Comparison of ENCODE assay signal across 20 cellular contexts in the genomic region with DNA sequence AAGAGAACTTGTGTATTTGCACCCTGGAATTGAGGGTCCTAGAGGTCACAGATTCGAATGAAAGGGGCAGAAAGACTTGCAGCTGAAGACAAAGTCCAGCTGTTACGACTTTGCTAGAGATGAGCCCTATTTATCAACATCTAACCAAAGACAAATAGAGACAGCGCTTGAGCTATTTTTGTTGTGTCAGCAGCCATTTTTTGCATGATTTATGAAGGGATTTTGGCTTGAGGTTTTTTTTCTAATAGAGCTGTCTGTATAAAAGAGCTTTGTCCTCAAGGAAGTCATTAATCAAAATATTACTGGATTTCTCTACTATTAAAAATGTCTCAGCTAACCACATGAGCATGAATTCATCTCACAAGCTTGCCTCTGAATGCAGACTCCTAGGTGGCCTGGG. TPM values are rescaled to one million over a fixed set of nuclear protein-coding genes. Genes with fewer than 3 reads are reported as not detected.
A peak's percentile ranks its signal among the peaks of the same experiment; 100 is the strongest.
DNase-seq lines count a peak whose midpoint lies in the region; ATAC-seq, FAIRE-seq and TF ChIP-seq lines count a peak whose summit lies in the region.
"Had no signal": no experiment of that assay in that cellular context is flagged by ENCODE, and none has a peak within 500 bp of the region (broad histone marks: within the 10 kb centered on the region; RNA-seq: fewer than 3 reads in every experiment).

No MANE protein-coding gene starts in this region.

- POLR2A ChIA-PET in K562 (lab: Yijun Ruan, JAX): no interaction called here

- H3K4me1 ChIP-seq in K562 (replicated peaks in 1 of 2; ENCODE audit: control insufficient read depth in 2 of 2, insufficient read depth in 2 of 2, low read length in 2 of 2) (peaks cover 0 to 10% of the 10 kb centered on the region in 2 experiments; a peak in 3 of 5 replicates), colonic mucosa (no peaks in the 10 kb centered on the region)

- H3K4me3 ChIP-seq in K562: no peak overlapping the region
- H3K4me3 ChIP-seq in colonic mucosa: no peak overlapping the region
- H3K4me3 ChIP-seq: esophagus muscularis mucosa, mucosa of descending colon, upper lobe of left lung had no signal

- no peak overlapping the region for H3K4me3 Mint-ChIP-seq in nephron
- H3K4me3 Mint-ChIP-seq: activated CD4-positive, alpha-beta T cell treated with anti-CD3 and anti-CD28 coated beads, Interleukin-2, amount 10 ng/mL, durations not matched to agents 7 days and 5 days; B cell; central memory CD8-positive, alpha-beta T cell had no signal

- no peaks in the 10 kb centered on the region for H3K9me3 ChIP-seq in K562 (replicated peaks; ENCODE audit: control insufficient read depth, insufficient read depth, low read depth, low read length)
- H3K9me3 ChIP-seq in colonic mucosa: no peaks in the 10 kb centered on the region
- H3K9me3 ChIP-seq: esophagus muscularis mucosa, mucosa of descending colon, upper lobe of left lung had no signal

- TF ChIP-seq CTCF in K562 (IDR thresholded peaks at IDR 0.05 in 2 of 3, conservative IDR thresholded peaks at IDR 0.05 in 1 of 3; ENCODE audit: insufficient read depth in 2 of 3, low read depth in 1 of 3, low read length in 3 of 3) (no peak), nephron (IDR thresholded peaks at IDR 0.05; ENCODE audit: unreplicated experiment in 3 of 3) (no peak), colonic mucosa (IDR thresholded peaks at IDR 0.05) (no peak)

- ATAC-seq in K562: no peak
- ATAC-seq: left ventricle myocardium superior had no signal

- CTCF ChIA-PET in K562 (lab: Yijun Ruan, JAX; ENCODE audit: low intra/inter-chr PET ratio): no interaction called here

- no peak overlapping the region for H2AFZ ChIP-seq in K562 (ENCODE audit: low read depth, low read length)

- TF ChIP-seq POLR2A in K562 (conservative IDR thresholded peaks at IDR 0.05): no peak

- WGBS in K562 (ENCODE audit: insufficient coverage, low coverage, missing lambda C conversion rate): 27% methylated on average over 3 of the region's 3 CpGs

- no TSS peak for BruUV-seq in K562 (replicated peaks; lab: Mats Ljungman, UMichigan)

- H3K9ac ChIP-seq in K562 (ENCODE audit: insufficient read depth in 1 of 2, low read depth in 2 of 2, low read length in 2 of 2) (no peak overlapping the region), colonic mucosa (ENCODE audit: low read depth in 2 of 2, low read length in 2 of 2) (no peak overlapping the region)

- H3K27ac ChIP-seq in K562 (ENCODE audit: extremely low read depth, low read depth, low read length) (no peak overlapping the region), colonic mucosa (no peak overlapping the region)
- H3K27ac ChIP-seq: esophagus muscularis mucosa, upper lobe of left lung had no signal

- no peaks in the 10 kb centered on the region for H4K20me1 ChIP-seq in K562 (replicated peaks; ENCODE audit: control insufficient read depth, insufficient read depth, low read length)

- H3K36me3 ChIP-seq in K562 (ENCODE audit: control insufficient read depth, insufficient read depth, low read length) (no peaks in the 10 kb centered on the region; the same call in 2 of the 3 replicates), colonic mucosa (no peaks in the 10 kb centered on the region)
- H3K36me3 ChIP-seq: esophagus muscularis mucosa, upper lobe of left lung had no signal

- TF ChIP-seq EP300 in K562 (IDR thresholded peaks at IDR 0.05; ENCODE audit: low read length): no peak

- in situ Hi-C loops in SK-MEL-5 (cut with HindIII; ENCODE audit: low pct_unique_long_range_greater_than_20kb, low sequenced_read_pairs): no loop called here
- in situ Hi-C loops in K562 (cut with MboI): no loop called here

- intact Hi-C loops in K562 (cut with micrococcal nuclease) (no loop called here), colonic mucosa (cut with DNase I) (no loop called here)

- H3K79me2 ChIP-seq in K562 (ENCODE audit: control insufficient read depth, insufficient read depth, low read length): no peaks in the 10 kb centered on the region

- peak; percentile 38 for DNase-seq in COLO829 (ENCODE audit: low spot score)
- peak; percentile 43 for DNase-seq in SK-MEL-5 (ENCODE audit: low read depth, low spot score)
- no peak for DNase-seq in K562 (ENCODE audit: extremely low read depth in 1 of 4, low spot score in 3 of 4)
- DNase-seq in OCI-M2 (lab: John Stamatoyannopoulos, UW; ENCODE audit: unreplicated experiment): no peak
- no peak for DNase-seq in urothelium cell line (ENCODE audit: low spot score)
- no peak for DNase-seq in colonic mucosa
- DNase-seq: activated gamma-delta T cell treated with Interleukin-2 at 50 U/mL for 16 hours; aorta; EL; glutamatergic neuron; left ventricle myocardium superior; mucosa of descending colon; NCI-H524; stimulated activated CD4-positive, alpha-beta T cell treated with anti-CD3 and anti-CD28 coated beads, Interleukin-4, amount 100 ng/mL, for 4 hours; upper lobe of left lung had no signal

- no peaks in the 10 kb centered on the region for H3K9me1 ChIP-seq in K562 (ENCODE audit: control insufficient read depth, insufficient read depth, low read length)

- H3K27ac Mint-ChIP-seq in nephron: peak overlapping the region; percentile 16 to 77 (median 29)
- H3K27ac Mint-ChIP-seq: activated CD4-positive, alpha-beta T cell treated with anti-CD3 and anti-CD28 coated beads, Interleukin-2, amount 10 ng/mL, durations not matched to agents 7 days and 5 days; B cell had no signal

- no peak for TF ChIP-seq RAD21 in K562 (CRISPR knock-in tag; conservative IDR thresholded peaks at IDR 0.05 in 1 of 2, IDR thresholded peaks at IDR 0.05 in 1 of 2)

- H3K27me3 Mint-ChIP-seq in nephron (ENCODE audit: low read depth): no peaks in the 10 kb centered on the region
- H3K27me3 Mint-ChIP-seq: activated CD4-positive, alpha-beta T cell treated with anti-CD3 and anti-CD28 coated beads, Interleukin-2, amount 10 ng/mL, durations not matched to agents 7 days and 5 days; B cell; central memory CD8-positive, alpha-beta T cell had no signal

- FAIRE-seq in K562 (lab: Jason Lieb, UNC): no peak
- FAIRE-seq in urothelium cell line (lab: Jason Lieb, UNC): no peak

- H3K4me2 ChIP-seq in K562 (ENCODE audit: insufficient read depth, low read length): no peak overlapping the region

- H3K36me3 Mint-ChIP-seq in nephron (ENCODE audit: low read depth): no peaks in the 10 kb centered on the region

- H3K4me1 Mint-ChIP-seq in nephron: peaks cover 5% of the 10 kb centered on the region
- H3K4me1 Mint-ChIP-seq: central memory CD8-positive, alpha-beta T cell had no signal

- H3K9me3 Mint-ChIP-seq in nephron: peaks cover 6% of the 10 kb centered on the region
- H3K9me3 Mint-ChIP-seq: central memory CD8-positive, alpha-beta T cell had no signal

- H3K27me3 ChIP-seq in K562 (ENCODE audit: control insufficient read depth in 2 of 2, insufficient read depth in 2 of 2, low read length in 2 of 2) (no peaks in the 10 kb centered on the region), colonic mucosa (no peaks in the 10 kb centered on the region)
- H3K27me3 ChIP-seq: esophagus muscularis mucosa, upper lobe of left lung had no signal

TF ChIP-seq in K562, 482 proteins besides CTCF, POLR2A, EP300 and RAD21 (continues in another document):
- TF ChIP-seq SNRNP70 (optimal IDR thresholded peaks at IDR 0.05; ENCODE audit: low read depth, low read length) (no peak), DACH1 (IDR thresholded peaks at IDR 0.05; ENCODE audit: partially characterized antibody) (no peak), SUPT5H (IDR thresholded peaks at IDR 0.05) (no peak), RCOR1 (IDR thresholded peaks at IDR 0.05; ENCODE audit: borderline replicate concordance in 1 of 2, low read depth in 2 of 2, low read length in 2 of 2) (no peak), NFRKB (IDR thresholded peaks at IDR 0.05; ENCODE audit: low read depth) (no peak), NR2C1 (IDR thresholded peaks at IDR 0.05) (no peak), NR2C1 (tag; IDR thresholded peaks at IDR 0.05) (no peak)

RNA-seq across cellular contexts. Expression of gene CD226, which starts 7.0 kb away (rescaled TPM):
- 0.50 and 0.77 TPM in 2 replicates for total RNA-seq in SK-MEL-5 (2014; rRNA removed; shearing (Covaris generic))
- under 0.01 and 0.03 TPM in 2 replicates for polyA plus RNA-seq in SK-MEL-5 (2015; cell fraction: cytosol; rRNA removed)
- 0.85 and 8.0 TPM in 2 replicates for polyA plus RNA-seq in SK-MEL-5 (2015; cell fraction: nucleus; rRNA removed)
- total RNA-seq in K562 (2011; cell fraction: chromatin; rRNA removed; ENCODE audit: low replicate concordance): 1.9 and 6.0 TPM in 2 replicates
- 1.1 and 1.5 TPM in 2 replicates for total RNA-seq in K562 (2011; cell fraction: nucleolus; rRNA removed)
- total RNA-seq in K562 (2011; cell fraction: nucleoplasm; rRNA removed): 2.3 and 4.9 TPM in 2 replicates
- total RNA-seq in K562 (2014; rRNA removed) (0.32 and 0.98 TPM in 2 replicates), K562 (2014; rRNA removed; fragmentation: Illumina TruSeq; extraction: Trizol) (1.2 and 1.6 TPM in 2 replicates), K562 (2015; rRNA removed; fragmentation: Illumina TruSeq; extraction: Trizol) (0.34 and 0.65 TPM in 2 replicates), K562 (2021) (1.7 and 2.0 TPM in 2 replicates), colonic mucosa (1 to 10 TPM; 1.0 to 1.1 TPM)
- polyA plus RNA-seq in K562 (2011; rRNA removed) (1.1 and 1.2 TPM in 2 replicates), K562 (2014; fragmentation: Illumina TruSeq; extraction: Trizol) (0.82 and 1.00 TPM in 2 replicates), K562 (2014; fragmentation: Nextera tagmentation; extraction: Ambion mirVana) (under 1 TPM; 0.52 to 0.63 TPM), K562 (2014; rRNA removed) (0.50 and 0.80 TPM in 2 replicates)
- 0.33 and 0.59 TPM in 2 replicates for polyA plus RNA-seq in K562 (2011; cell fraction: cytosol; rRNA removed)
- 1.2 and 1.9 TPM in 2 replicates for polyA plus RNA-seq in K562 (2011; cell fraction: nucleus; rRNA removed)
- 0.77 and 1.3 TPM in 2 replicates for polyA plus RNA-seq in K562 (2012)
- polyA minus RNA-seq in K562 (2011; rRNA and poly(A)+ RNA removed): 2.6 and 2.7 TPM in 2 replicates
- 2.0 TPM in 1 of 2 replicates, not detected in the other for polyA minus RNA-seq in K562 (2011; cell fraction: cytosol; rRNA and poly(A)+ RNA removed)
- 0.67 and 0.81 TPM in 2 replicates for polyA minus RNA-seq in K562 (2011; cell fraction: nucleus; rRNA and poly(A)+ RNA removed)

Comparison
In these comparisons a context has a peak if more than half of its experiments do, and no peak if none do; other contexts are left out.
1. DNase-seq: peak in COLO829 (single experiment) and SK-MEL-5 (single experiment); none in K562 (0 of 4), OCI-M2 (single experiment), urothelium cell line (single experiment) and colonic mucosa (single experiment).